11 cellular contexts compared by ENCODE assay signal in the genomic region with DNA sequence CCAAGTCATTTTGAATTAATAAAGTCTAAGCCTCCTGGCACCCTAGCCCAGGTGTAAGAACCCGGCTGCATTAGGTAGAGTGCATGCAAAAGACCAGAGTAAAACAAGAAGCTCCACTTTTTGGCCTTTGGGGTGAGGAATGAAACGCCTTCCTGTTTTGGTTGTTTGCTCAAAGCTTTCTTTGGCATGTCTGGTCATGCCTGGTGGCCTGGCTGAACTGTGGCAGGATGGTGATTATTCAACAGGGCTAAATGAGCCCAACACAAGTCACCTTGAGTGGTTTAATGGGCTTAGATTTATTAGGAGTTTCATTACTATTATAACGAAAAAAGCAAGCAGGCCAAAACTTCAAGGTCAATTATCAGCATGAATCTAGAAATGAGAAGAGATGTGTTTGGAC. TPM values are rescaled to one million over a fixed set of nuclear protein-coding genes. Genes with fewer than 3 reads are reported as not detected.
DNase-seq lines count a peak whose midpoint lies in the region; ATAC-seq and TF ChIP-seq lines count a peak whose summit lies in the region.
"Had no signal": no experiment of that assay in that cellular context is flagged by ENCODE, and none has a peak within 500 bp of the region (broad histone marks: within the 10 kb centered on the region; RNA-seq: fewer than 3 reads in every experiment).

No MANE protein-coding gene starts in this region.

- no peaks in the 10 kb centered on the region for H3K36me3 Mint-ChIP-seq in effector memory CD8-positive, alpha-beta T cell (ENCODE audit: insufficient read depth)

- no peaks in the 10 kb centered on the region for H3K27me3 ChIP-seq in mammary epithelial cell (ENCODE audit: insufficient read depth, low read length)
- no peaks in the 10 kb centered on the region for H3K27me3 ChIP-seq in subcutaneous abdominal adipose tissue (ENCODE audit: control insufficient read depth in 5 of 5, insufficient read depth in 4 of 5, low read length in 5 of 5)

- intact Hi-C loops in mammary epithelial cell (cut with micrococcal nuclease), result loop anchor here (5.0 kb wide), 1 partner anchor 207 kb away; a partner anchor contains a TSS
- intact Hi-C loops in left colon (cut with DNase I, micrococcal nuclease), result no loop called here

- H3K27ac Mint-ChIP-seq in effector memory CD8-positive, alpha-beta T cell, result no peak overlapping the region

- TF ChIP-seq CTCF in mammary epithelial cell (conservative IDR thresholded peaks at IDR 0.05 in 1 of 2, IDR thresholded peaks at IDR 0.05 in 1 of 2; ENCODE audit: extremely low read depth in 1 of 2, insufficient read depth in 1 of 2, low read depth in 1 of 2, low read length in 2 of 2), result no peak

- H3K4me3 ChIP-seq in mammary epithelial cell (replicated peaks in 1 of 3; ENCODE audit: insufficient read depth in 1 of 3, low read depth in 2 of 3, low read length in 3 of 3), result no peak overlapping the region
- H3K4me3 ChIP-seq in subcutaneous abdominal adipose tissue (ENCODE audit: low read depth in 1 of 5, low read length in 5 of 5), result no peak overlapping the region

- H3K79me2 ChIP-seq in mammary epithelial cell (ENCODE audit: insufficient read depth, low read length), result peaks cover 13% of the 10 kb centered on the region

- H3K4me1 ChIP-seq in mammary epithelial cell (ENCODE audit: insufficient read depth, low read length) (peaks cover 56% of the 10 kb centered on the region), subcutaneous abdominal adipose tissue (ENCODE audit: control insufficient read depth in 5 of 5, insufficient read depth in 5 of 5, low read length in 5 of 5) (peaks cover 3 to 21% (median 16%) of the 10 kb centered on the region in 5 donors)

- H3K9me3 ChIP-seq in mammary epithelial cell (replicated peaks; ENCODE audit: insufficient read depth, low read length) (no peaks in the 10 kb centered on the region), subcutaneous abdominal adipose tissue (ENCODE audit: control insufficient read depth in 5 of 5, low read length in 5 of 5) (no peaks in the 10 kb centered on the region)

- peaks cover 0 to 2% of the 10 kb centered on the region in 2 donors for H3K4me1 Mint-ChIP-seq in effector memory CD8-positive, alpha-beta T cell (ENCODE audit: low read depth in 2 of 2)

- no peaks in the 10 kb centered on the region for H4K20me1 ChIP-seq in mammary epithelial cell (ENCODE audit: insufficient read depth, low read length)

- H3K9ac ChIP-seq in mammary epithelial cell (ENCODE audit: insufficient read depth, low read length) (no peak overlapping the region), subcutaneous abdominal adipose tissue (ENCODE audit: low read length in 5 of 5) (no peak overlapping the region)

- in situ Hi-C loops in mammary epithelial cell (cut with MboI; ENCODE audit: low sequenced_read_pairs in 2 of 2), result no loop called here

- dilution Hi-C loops in mammary epithelial cell (cut with HindIII; ENCODE audit: low sequenced_read_pairs), result no loop called here

- no peak overlapping the region for H3K4me3 Mint-ChIP-seq in effector memory CD8-positive, alpha-beta T cell

- BruUV-seq in mammary epithelial cell (replicated peaks; lab: Mats Ljungman, UMichigan), result no TSS peak

- peak overlapping the region; percentile 72 for H3K27ac ChIP-seq in mammary epithelial cell (ENCODE audit: insufficient read depth, low read depth, low read length)
- peak overlapping the region; percentile 27 for H3K27ac ChIP-seq in subcutaneous abdominal adipose tissue (ENCODE audit: low read depth, low read length)

- CTCF ChIA-PET in mammary epithelial cell (lab: Charles Lee; ENCODE audit: low non-redundant PET), result interaction anchor here (0.5 kb wide), 1 partner anchor 21 kb away, joined by 4 read pairs; no protein-coding TSS in a partner anchor

- H2AFZ ChIP-seq in mammary epithelial cell (ENCODE audit: low read depth, low read length), result no peak overlapping the region

- H3K9me3 Mint-ChIP-seq in effector memory CD8-positive, alpha-beta T cell, result no peaks in the 10 kb centered on the region

- peak; percentile 48 for DNase-seq in NCI-H748 (lab: John Stamatoyannopoulos, UW; ENCODE audit: unreplicated experiment)
- no peak for DNase-seq in NCI-H748 treated with DMSO at 0.1 percent for 48 hours (lab: John Stamatoyannopoulos, UW)
- peak; percentile 57 for DNase-seq in NCI-H345 treated with DMSO at 0.1 percent for 48 hours (lab: John Stamatoyannopoulos, UW; ENCODE audit: unreplicated experiment)
- peak; percentile 88 for DNase-seq in mammary epithelial cell
- no peak for DNase-seq in effector memory CD8-positive, alpha-beta T cell
- DNase-seq in left colon, result no peak

- ATAC-seq in effector memory CD8-positive, alpha-beta T cell (replicated peaks), result no peak
- ATAC-seq in left colon, result no peak
- ATAC-seq in HG03354 (IDR thresholded peaks at IDR 0.05; ENCODE audit: poor library complexity, severe bottlenecking, unreplicated experiment), result no peak
- ATAC-seq: left lobe of liver had no signal

- 3% methylated on average over 3 of the region's 3 CpGs for whole genome bisulfite sequencing in mammary epithelial cell (ENCODE audit: low coverage, missing lambda C conversion rate)

- peak overlapping the region; percentile 63 for H3K4me2 ChIP-seq in mammary epithelial cell (ENCODE audit: insufficient read depth, low read depth, low read length)

- H3K36me3 ChIP-seq in mammary epithelial cell (ENCODE audit: insufficient read depth, low read length) (peaks cover 8% of the 10 kb centered on the region), subcutaneous abdominal adipose tissue (ENCODE audit: control insufficient read depth in 5 of 5, insufficient read depth in 5 of 5, low read length in 5 of 5) (peaks cover 0 to 36% (median 18%) of the 10 kb centered on the region in 5 donors)

- no peaks in the 10 kb centered on the region for H3K27me3 Mint-ChIP-seq in effector memory CD8-positive, alpha-beta T cell

RNA-seq across cellular contexts. Expression of a gene that starts 40.9 kb away (rescaled TPM):
- not detected for total RNA-seq in mammary epithelial cell
- polyA plus RNA-seq in mammary epithelial cell, result not detected
- polyA minus RNA-seq in mammary epithelial cell, result not detected
- total RNA-seq in left colon, result not detected
- total RNA-seq: left lobe of liver, NCI-H460 had no signal
- polyA plus RNA-seq: thymus had no signal

Comparison
In these comparisons a context has a peak if more than half of its experiments do, and no peak if none do; other contexts are left out.
1. DNase-seq: peak in NCI-H748 (single experiment), NCI-H345 treated with DMSO at 0.1 percent for 48 hours (single experiment) and mammary epithelial cell (single experiment); none in NCI-H748 treated with DMSO at 0.1 percent for 48 hours (single experiment), effector memory CD8-positive, alpha-beta T cell (0 of 3) and left colon (0 of 2).